8 cellular contexts compared by ENCODE assay signal in the genomic region with DNA sequence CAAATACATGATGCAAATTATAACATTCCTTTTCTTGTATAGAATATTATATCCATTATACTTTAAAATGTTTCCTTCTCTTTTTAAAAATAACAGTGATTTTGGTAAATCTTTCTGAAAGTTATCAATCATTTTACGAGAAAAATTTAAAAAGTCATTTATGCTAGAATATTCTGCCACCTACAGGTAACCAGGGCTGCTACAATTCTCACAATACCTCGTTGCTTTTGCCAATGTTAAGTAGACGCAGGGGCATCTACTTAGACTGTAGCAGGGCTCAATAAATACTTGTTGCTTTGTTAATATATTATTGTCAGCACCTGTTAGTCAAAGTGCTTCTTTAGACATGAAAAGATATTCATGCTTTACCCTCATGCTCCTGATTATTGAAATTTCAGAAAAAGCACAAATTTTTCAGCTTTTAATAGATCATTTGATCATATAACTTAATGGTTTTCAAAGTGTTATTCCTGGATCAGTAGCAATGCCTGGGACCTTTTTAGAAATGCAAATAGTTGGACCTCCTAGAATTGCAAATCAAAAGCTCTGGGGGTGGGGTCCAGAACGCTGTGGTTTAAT.
DNase-seq lines count a peak whose midpoint lies in the region; ATAC-seq lines count a peak whose summit lies in the region.

No MANE protein-coding gene starts in this region.

- H3K36me3 ChIP-seq in adipocyte (ENCODE audit: control insufficient read depth, insufficient read depth, low read length, severe bottlenecking), result no peaks in the 10 kb centered on the region

- DNase-seq in AG20443 (ENCODE audit: low spot score) (peak; percentile 63), Kasumi-1 (lab: John Stamatoyannopoulos, UW) (peak; percentile 34 to 44), adipocyte (ENCODE audit: low read depth) (peak; percentile 79), iris pigment epithelial cell (ENCODE audit: low read depth) (peak; percentile 30), NOMO-1 (lab: John Stamatoyannopoulos, UW; ENCODE audit: unreplicated experiment in 2 of 2) (no peak), mesenteric fat pad (ENCODE audit: low spot score) (no peak)
- no peak for DNase-seq in T-helper 2 cell treated with Interferon-gamma antibody and Interleukin-4, amounts not matched to agents 5 μg/mL and 100 μg/mL, for 36 hours (ENCODE audit: low spot score)

- ATAC-seq in HG03135 (IDR thresholded peaks at IDR 0.05; ENCODE audit: unreplicated experiment), result no peak

- H3K4me3 ChIP-seq in adipocyte (ENCODE audit: low read length), result no peak overlapping the region

- H3K27me3 Mint-ChIP-seq in T-helper 2 cell treated with Interferon-gamma antibody and Interleukin-4, amounts not matched to agents 5 μg/mL and 100 μg/mL, for 36 hours (ENCODE audit: low read depth), result no peaks in the 10 kb centered on the region

- H3K9me3 ChIP-seq in adipocyte (ENCODE audit: control insufficient read depth, low read length), result no peaks in the 10 kb centered on the region

- H3K27me3 ChIP-seq in adipocyte (replicated peaks; ENCODE audit: control insufficient read depth, insufficient read depth, low read length), result no peaks in the 10 kb centered on the region

- no peaks in the 10 kb centered on the region for H3K4me1 Mint-ChIP-seq in T-helper 2 cell treated with Interferon-gamma antibody and Interleukin-4, amounts not matched to agents 5 μg/mL and 100 μg/mL, for 36 hours (ENCODE audit: low read depth)

- H3K4me1 ChIP-seq in adipocyte (ENCODE audit: control insufficient read depth, insufficient read depth, low read length), result peaks cover 5% of the 10 kb centered on the region

- H3K27ac Mint-ChIP-seq in T-helper 2 cell treated with Interferon-gamma antibody and Interleukin-4, amounts not matched to agents 5 μg/mL and 100 μg/mL, for 36 hours, result no peak overlapping the region

- peaks cover 3% of the 10 kb centered on the region for H3K9me3 Mint-ChIP-seq in T-helper 2 cell treated with Interferon-gamma antibody and Interleukin-4, amounts not matched to agents 5 μg/mL and 100 μg/mL, for 36 hours

- no peak overlapping the region for H3K4me3 Mint-ChIP-seq in T-helper 2 cell treated with Interferon-gamma antibody and Interleukin-4, amounts not matched to agents 5 μg/mL and 100 μg/mL, for 36 hours

- H3K36me3 Mint-ChIP-seq in T-helper 2 cell treated with Interferon-gamma antibody and Interleukin-4, amounts not matched to agents 5 μg/mL and 100 μg/mL, for 36 hours (ENCODE audit: low read depth), result no peaks in the 10 kb centered on the region

- H3K9ac ChIP-seq in adipocyte (ENCODE audit: low read length), result peak overlapping the region; percentile 6

Comparison
In these comparisons a context has a peak if more than half of its experiments do, and no peak if none do; other contexts are left out.
1. DNase-seq: peak in AG20443 (single experiment), Kasumi-1 (2 of 2), adipocyte (single experiment) and iris pigment epithelial cell (single experiment); none in T-helper 2 cell treated with Interferon-gamma antibody and Interleukin-4, amounts not matched to agents 5 μg/mL and 100 μg/mL, for 36 hours (single experiment), NOMO-1 (0 of 2) and mesenteric fat pad (single experiment).